ENCODE assay signal across 11 cellular contexts in the genomic region with DNA sequence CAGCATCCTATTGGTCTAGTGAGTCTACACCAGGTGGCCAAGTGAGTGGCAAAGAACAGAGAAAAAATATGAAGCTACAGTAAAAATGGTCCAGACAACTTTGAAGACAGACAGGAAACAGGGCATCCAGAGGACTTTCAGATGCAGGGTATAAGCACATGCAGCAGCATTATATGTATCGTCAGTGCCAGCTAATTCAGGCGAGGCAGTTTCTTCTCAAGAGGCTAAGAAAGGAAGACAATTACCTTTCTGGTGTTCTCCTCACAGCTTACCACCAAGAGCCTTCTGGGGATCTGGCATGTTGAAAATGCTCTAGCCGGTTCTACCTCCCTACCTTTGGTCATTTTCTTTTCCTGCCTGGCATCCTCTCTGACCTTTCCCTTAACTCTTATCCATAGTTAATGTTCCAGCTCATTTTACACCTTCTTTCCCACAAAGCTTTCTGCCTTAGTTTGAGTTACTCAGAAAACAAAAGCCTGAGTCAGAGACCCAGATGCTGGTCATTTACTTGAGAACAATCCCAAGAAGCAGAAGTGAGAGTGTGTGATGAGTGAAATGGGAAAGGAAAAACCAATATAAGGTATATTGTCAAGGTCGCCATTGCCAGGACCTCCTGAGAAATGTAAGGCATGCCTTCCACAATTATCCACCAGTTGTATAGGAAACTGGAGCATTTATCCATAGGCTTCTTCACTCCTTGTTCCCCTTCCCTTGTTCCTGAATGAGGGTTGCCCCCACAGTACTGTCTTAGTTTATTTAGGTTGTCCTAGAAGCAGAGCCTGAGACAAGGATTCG.
A peak's percentile ranks its signal among the peaks of the same experiment; 100 is the strongest.
DNase-seq lines count a peak whose midpoint lies in the region; ATAC-seq and TF ChIP-seq lines count a peak whose summit lies in the region.
"Had no signal": no experiment of that assay in that cellular context is flagged by ENCODE, and none has a peak within 500 bp of the region (broad histone marks: within the 10 kb centered on the region; RNA-seq: fewer than 3 reads in every experiment).

No MANE protein-coding gene starts in this region.

- H3K36me3 Mint-ChIP-seq in progenitor cell of endocrine pancreas (ENCODE audit: insufficient read depth), result no peaks in the 10 kb centered on the region

- H3K4me1 Mint-ChIP-seq in progenitor cell of endocrine pancreas (ENCODE audit: low read depth), result peaks cover 3% of the 10 kb centered on the region

- H3K27ac Mint-ChIP-seq in progenitor cell of endocrine pancreas, result no peak overlapping the region

- peak; percentile 73 for ATAC-seq in GM19351 (IDR thresholded peaks at IDR 0.05; ENCODE audit: unreplicated experiment)
- ATAC-seq in HG02852 (IDR thresholded peaks at IDR 0.05; ENCODE audit: unreplicated experiment), result peak; percentile 61
- peak; percentile 58 for ATAC-seq in HG03575 (IDR thresholded peaks at IDR 0.05; ENCODE audit: extremely low read depth, insufficient number of reproducible peaks, low FRiP score, unreplicated experiment)
- ATAC-seq in GM18909 (IDR thresholded peaks at IDR 0.05; ENCODE audit: poor library complexity, unreplicated experiment), result no peak

- no peak for TF ChIP-seq CTCF in progenitor cell of endocrine pancreas (IDR thresholded peaks at IDR 0.05; ENCODE audit: unreplicated experiment)

- H3K27me3 Mint-ChIP-seq in progenitor cell of endocrine pancreas, result peaks cover 3% of the 10 kb centered on the region

- H3K4me3 Mint-ChIP-seq in progenitor cell of endocrine pancreas (ENCODE audit: low read depth), result no peak overlapping the region

- no peaks in the 10 kb centered on the region for H3K9me3 Mint-ChIP-seq in progenitor cell of endocrine pancreas (ENCODE audit: low read depth)

- DNase-seq in progenitor cell of endocrine pancreas (ENCODE audit: low spot score, unreplicated experiment) (no peak), SIG-M5 treated with dmso at 0.1 percent for 504 hours (lab: John Stamatoyannopoulos, UW; ENCODE audit: unreplicated experiment) (no peak), NCI-H2029 treated with DMSO at 0.1 percent for 48 hours (lab: John Stamatoyannopoulos, UW) (no peak)
- DNase-seq: activated CD8-positive, alpha-beta memory T cell treated with anti-CD3 and anti-CD28 coated beads for 24 hours; effector CD8-positive, alpha-beta T cell; NCI-H1436; transverse colon had no signal
